ENCODE assay signal across 8 cellular contexts in genomic region chr11:93543292-93543977, GRCh38. TPM values are rescaled to one million over a fixed set of nuclear protein-coding genes. Genes with fewer than 3 reads are reported as not detected.
DNase-seq lines count a peak whose midpoint lies in the region; ATAC-seq and FAIRE-seq lines count a peak whose summit lies in the region.

Gene SMCO4 (minus strand): TSS chr11:93543391. CDS start chr11:93479189, 64,202 bp downstream.

- FAIRE-seq in GM18507 (lab: Jason Lieb, UNC), result peak; percentile 52

- intact Hi-C loops in T-helper 2 cell treated with Interferon-gamma antibody and Interleukin-4, amounts not matched to agents 100 ng/mL and 5 ng/mL, for 36 hours (cut with micrococcal nuclease), result loop anchor here (2.0 to 5.0 kb wide), 9 partner anchors 19 to 601 kb away; partner anchors contain the start of genes CEP295, DEUP1, MED17 and PANX1

- DNase-seq in GM18507 (ENCODE audit: extremely low spot score, insufficient read length, low read depth) (peak; percentile 61), NCI-H187 (lab: John Stamatoyannopoulos, UW) (peak; percentile 60 to 81), anterior cingulate cortex (lab: John Stamatoyannopoulos, UW) (peak in 50 of 58 donors; percentile 15 to 83 (median 57)), hepatic stellate cell (ENCODE audit: low spot score) (peak; percentile 81), renal cortical epithelial cell (ENCODE audit: low read depth) (peak; percentile 37), cortex of kidney (lab: John Stamatoyannopoulos, UW) (no peak)

- ATAC-seq in HG02970 (IDR thresholded peaks at IDR 0.05; ENCODE audit: low FRiP score, unreplicated experiment), result peak; percentile 82

RNA-seq across cellular contexts. Expression of gene SMCO4, which starts in this region (rescaled TPM):
- 51.3 and 52.1 TPM in 2 replicates for total RNA-seq in T-helper 2 cell treated with Interferon-gamma antibody and Interleukin-4, amounts not matched to agents 100 ng/mL and 5 ng/mL, for 36 hours
- total RNA-seq in renal cortical epithelial cell, result 15.6 and 17.5 TPM in 2 replicates
